8 cellular contexts compared by ENCODE assay signal in the genomic region with DNA sequence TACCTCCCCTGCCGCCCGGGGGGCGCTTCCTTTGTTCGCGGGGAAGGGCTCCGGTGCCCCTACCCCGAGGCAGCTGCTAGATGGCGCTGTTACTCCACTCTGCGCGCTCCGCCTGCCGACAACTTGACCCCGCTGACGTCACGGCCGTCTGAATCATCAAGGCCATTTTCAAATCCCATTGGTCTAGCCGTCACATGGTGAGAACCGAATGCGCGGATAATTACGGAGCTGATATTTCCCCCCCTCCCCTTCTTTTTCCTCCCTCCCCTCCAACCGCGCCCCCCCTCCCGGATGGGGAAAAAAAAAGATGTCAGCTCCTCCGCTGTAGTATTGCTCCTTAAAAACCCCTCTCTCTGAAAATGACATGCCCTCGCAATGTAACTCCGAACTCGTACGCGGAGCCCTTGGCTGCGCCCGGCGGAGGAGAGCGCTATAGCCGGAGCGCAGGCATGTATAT. TPM values are rescaled to one million over a fixed set of nuclear protein-coding genes. Genes with fewer than 3 reads are reported as not detected.
A peak's percentile ranks its signal among the peaks of the same experiment; 100 is the strongest.
DNase-seq lines count a peak whose midpoint lies in the region; ATAC-seq, FAIRE-seq and TF ChIP-seq lines count a peak whose summit lies in the region.

TSS of gene HOXC10 (plus strand) at position 246 of the 457 bp plus-strand sequence. CDS start at position 360, 114 bp downstream.

- no peak for FAIRE-seq in pancreas (lab: Jason Lieb, UNC)

- H3K36me3 ChIP-seq in DOHH2 (ENCODE audit: control insufficient read depth, low read length) = no peaks in the 10 kb centered on the region
- no peaks in the 10 kb centered on the region for H3K36me3 ChIP-seq in PC-9 (ENCODE audit: low read depth)
- H3K36me3 ChIP-seq in pancreas = no peaks in the 10 kb centered on the region
- no peaks in the 10 kb centered on the region for H3K36me3 ChIP-seq in thymus (ENCODE audit: control insufficient read depth, insufficient read depth)

- DNase-seq in HS-27A (ENCODE audit: low read depth) = peak; percentile 95
- DNase-seq in PC-9 = peak; percentile 58 to 77
- peak; percentile 74 for DNase-seq in activated T-cell treated with anti-CD3 and anti-CD28 coated beads, Interleukin-2, amount 50 U/mL, for 4 hours
- DNase-seq in fibroblast of the conjunctiva (ENCODE audit: low read depth) = peak; percentile 62
- peak; percentile 74 to 88 (median 83) for DNase-seq in pancreas

- WGBS in pancreas, 2 donors = 6 to 7% methylated on average over 36 of the region's 36 CpGs
- WGBS in thymus = 4% methylated on average over 36 of the region's 36 CpGs

- H3K4me1 ChIP-seq in DOHH2 (ENCODE audit: control insufficient read depth, low read length) = peaks cover 52% of the 10 kb centered on the region
- H3K4me1 ChIP-seq in PC-9 (replicated peaks; ENCODE audit: insufficient read depth) = peaks cover 22% of the 10 kb centered on the region
- peaks cover 0 to 19% (median 12%) of the 10 kb centered on the region in 3 donors for H3K4me1 ChIP-seq in pancreas
- H3K4me1 ChIP-seq in thymus (ENCODE audit: control insufficient read depth, insufficient read depth, low read length) = peaks cover 2% of the 10 kb centered on the region

- intact Hi-C loops in PC-9 (cut with micrococcal nuclease; ENCODE audit: unreplicated experiment) (loop anchor here (1.0 to 5.0 kb wide), 3 partner anchors 118 to 283 kb away; no protein-coding TSS in a partner anchor), pancreas (cut with DNase I) (no loop called here)

- H3K4me2 ChIP-seq in DOHH2 (ENCODE audit: low read length) (peak within 1 kb of the TSS; percentile 82), PC-9 (peak within 1 kb of the TSS; percentile 65)

- H3K4me1 Mint-ChIP-seq in activated T-cell treated with anti-CD3 and anti-CD28 coated beads, Interleukin-2, amount 50 U/mL, for 4 hours (ENCODE audit: low read depth) = peaks cover 26% of the 10 kb centered on the region

- H3K27me3 ChIP-seq in DOHH2 (ENCODE audit: control insufficient read depth, low read length) (peaks cover 74% of the 10 kb centered on the region), PC-9 (ENCODE audit: insufficient read depth, low read depth) (no peaks in the 10 kb centered on the region), pancreas (peaks cover 0 to 78% (median 32%) of the 10 kb centered on the region in 4 donors), thymus (ENCODE audit: control insufficient read depth, insufficient read depth) (peaks cover 93% of the 10 kb centered on the region)

- H3K9me3 ChIP-seq in DOHH2 (ENCODE audit: control insufficient read depth, insufficient read depth, low read length) = no peaks in the 10 kb centered on the region
- H3K9me3 ChIP-seq in PC-9 (ENCODE audit: insufficient read depth, low read depth) = no peaks in the 10 kb centered on the region
- no peaks in the 10 kb centered on the region for H3K9me3 ChIP-seq in pancreas
- peaks cover 4% of the 10 kb centered on the region for H3K9me3 ChIP-seq in thymus (ENCODE audit: control insufficient read depth)

- H3K4me3 Mint-ChIP-seq in activated T-cell treated with anti-CD3 and anti-CD28 coated beads, Interleukin-2, amount 50 U/mL, for 4 hours = peak within 1 kb of the TSS; percentile 21

- peaks cover 8% of the 10 kb centered on the region; the same call in 1 of the 2 replicates for H3F3A ChIP-seq in DOHH2 (ENCODE audit: control insufficient read depth, insufficient read depth)
- peaks cover 9% of the 10 kb centered on the region; the same call in 1 of the 2 replicates for H3F3A ChIP-seq in PC-9 (ENCODE audit: insufficient read depth, low read depth)

- no peaks in the 10 kb centered on the region for H3K9me3 Mint-ChIP-seq in activated T-cell treated with anti-CD3 and anti-CD28 coated beads, Interleukin-2, amount 50 U/mL, for 4 hours

- H3K79me2 ChIP-seq in DOHH2 (ENCODE audit: control insufficient read depth, low read length) (no peaks in the 10 kb centered on the region), PC-9 (ENCODE audit: low read depth) (no peaks in the 10 kb centered on the region)

- H3K9me2 ChIP-seq in DOHH2 (replicated peaks; ENCODE audit: control insufficient read depth, low read length) (no peaks in the 10 kb centered on the region), PC-9 (ENCODE audit: insufficient read depth) (no peaks in the 10 kb centered on the region)

- H3K27me3 Mint-ChIP-seq in activated T-cell treated with anti-CD3 and anti-CD28 coated beads, Interleukin-2, amount 50 U/mL, for 4 hours (ENCODE audit: low read depth) = peaks cover 93% of the 10 kb centered on the region

- TF ChIP-seq CTCF in DOHH2 (IDR thresholded peaks at IDR 0.05; ENCODE audit: low read depth, low read length, poor library complexity, severe bottlenecking) = peak; percentile 73
- TF ChIP-seq CTCF in PC-9 (conservative IDR thresholded peaks at IDR 0.05) = peak; percentile 68
- peak; percentile 8 to 33 (median 17) for TF ChIP-seq CTCF in pancreas (IDR thresholded peaks at IDR 0.05)

- ATAC-seq in activated T-cell treated with anti-CD3 and anti-CD28 coated beads, Interleukin-2, amount 50 U/mL, for 4 hours = peak; percentile 70 to 75
- ATAC-seq in pancreas (peak; percentile 74 to 88 (median 84)), HG03108 (IDR thresholded peaks at IDR 0.05; ENCODE audit: unreplicated experiment) (no peak)

- POLR2A ChIA-PET in PC-9 (lab: Charles Lee; ENCODE audit: unreplicated experiment) = interaction anchor here (0.6 kb wide), 1 partner anchor 152 kb away, joined by 4 read pairs; no protein-coding TSS in a partner anchor

- no TSS peak for BruUV-seq in PC-9 (replicated peaks; lab: Mats Ljungman, UMichigan)

- H4K20me1 ChIP-seq in DOHH2 (ENCODE audit: control insufficient read depth, insufficient read depth, low read depth, low read length) (peaks cover 6% of the 10 kb centered on the region; the same call in 1 of the 2 replicates), PC-9 (ENCODE audit: insufficient read depth) (no peaks in the 10 kb centered on the region)

- H3K4me3 ChIP-seq in DOHH2 (ENCODE audit: low read length) = peak within 1 kb of the TSS; percentile 67
- peak within 1 kb of the TSS; percentile 8; the same call in 1 of the 2 replicates for H3K4me3 ChIP-seq in PC-9
- peak within 1 kb of the TSS in 2 of 4 donors; percentile 14 to 38 for H3K4me3 ChIP-seq in pancreas
- H3K4me3 ChIP-seq in thymus (ENCODE audit: low read length) = peak within 1 kb of the TSS; percentile 33

- H3K27ac ChIP-seq in DOHH2 (ENCODE audit: low read depth, low read length) = peak within 1 kb of the TSS; percentile 28
- H3K27ac ChIP-seq in PC-9 = no peak within 1 kb of the TSS
- H3K27ac ChIP-seq in pancreas = no peak within 1 kb of the TSS
- no peak within 1 kb of the TSS for H3K27ac ChIP-seq in thymus (ENCODE audit: low read depth)

- H2AFZ ChIP-seq in PC-9 = no peak within 1 kb of the TSS

- CTCF ChIA-PET in PC-9 (lab: Charles Lee) = interaction anchor here (0.6 to 1.2 kb wide), 9 partner anchors 13 to 486 kb away, joined by 3 to 13 read pairs (median 6); partner anchors contain the start of gene MAP3K12

- no peaks in the 10 kb centered on the region for H3K36me3 Mint-ChIP-seq in activated T-cell treated with anti-CD3 and anti-CD28 coated beads, Interleukin-2, amount 50 U/mL, for 4 hours (ENCODE audit: insufficient read depth)

RNA-seq across cellular contexts. Expression of gene HOXC10, which starts in this region (rescaled TPM):
- total RNA-seq in PC-9 (2021) (1.1 and 1.4 TPM in 2 replicates), pancreas (under 1 TPM in 1 of 6 donors, not detected in 5; 0.08 TPM)
- not detected for total RNA-seq in activated T-cell treated with anti-CD3 and anti-CD28 coated beads, Interleukin-2, amount 50 U/mL, for 4 hours
- polyA plus RNA-seq in pancreas (under 1 TPM in 1 of 2 donors, not detected in 1; 0.16 TPM), thymus (0.14 TPM)

Comparison
In these comparisons a context has a peak if more than half of its experiments do, and no peak if none do; other contexts are left out.
1. Peak in DNase-seq and ATAC-seq in activated T-cell treated with anti-CD3 and anti-CD28 coated beads, Interleukin-2, amount 50 U/mL, for 4 hours; RNA of the gene not detected or under 1 TPM.
2. Peak in DNase-seq and ATAC-seq in pancreas; RNA of the gene not detected or under 1 TPM.
3. CTCF ChIP-seq: peak in every context shown above with its lines; median percentile 73 in DOHH2; 68 in PC-9; 17 in pancreas.